27 cellular contexts compared by ENCODE assay signal in genomic region chr1:90155721-90156487, GRCh38.
A peak's percentile ranks its signal among the peaks of the same experiment; 100 is the strongest.
DNase-seq lines count a peak whose midpoint lies in the region; ATAC-seq and TF ChIP-seq lines count a peak whose summit lies in the region.
"Had no signal": no experiment of that assay in that cellular context is flagged by ENCODE, and none has a peak within 500 bp of the region (broad histone marks: within the 10 kb centered on the region; RNA-seq: fewer than 3 reads in every experiment).

No MANE protein-coding gene starts in this region.

- no peaks in the 10 kb centered on the region for H3K4me1 Mint-ChIP-seq in MCF 10A (ENCODE audit: insufficient read depth, unreplicated experiment)
- H3K4me1 Mint-ChIP-seq: immature natural killer cell, neural crest cell, T-cell had no signal

- H3K4me3 Mint-ChIP-seq in MCF 10A (ENCODE audit: unreplicated experiment) = no peak overlapping the region
- H3K4me3 Mint-ChIP-seq: activated naive CD8-positive, alpha-beta T cell; activated T-cell treated with anti-CD3 and anti-CD28 coated beads, Interleukin-2, amount 50 U/mL, for 24 hours; immature natural killer cell; neural crest cell; T-cell had no signal

- no peaks in the 10 kb centered on the region for H3K36me3 ChIP-seq in breast epithelium
- H3K36me3 ChIP-seq in RWPE2 (ENCODE audit: low read depth) = no peaks in the 10 kb centered on the region
- H3K36me3 ChIP-seq: ovary, upper lobe of left lung had no signal

- H3K27me3 ChIP-seq in breast epithelium (no peaks in the 10 kb centered on the region), RWPE2 (ENCODE audit: insufficient read depth, poor library complexity, severe bottlenecking) (no peaks in the 10 kb centered on the region)
- H3K27me3 ChIP-seq: ovary, upper lobe of left lung had no signal

- CTCF ChIA-PET in MCF 10A (lab: Yijun Ruan, JAX) = interaction anchor here (1.5 kb wide), 1 partner anchor 22 kb away, joined by 4 read pairs; no protein-coding TSS in a partner anchor

- DNase-seq in MCF 10A (ENCODE audit: unreplicated experiment) (peak; percentile 14), breast epithelium (ENCODE audit: low spot score in 2 of 2) (no peak), RWPE2 (ENCODE audit: low spot score) (no peak), NCI-H2029 treated with DMSO at 0.1 percent for 48 hours (lab: John Stamatoyannopoulos, UW) (no peak), COR-L47 (lab: John Stamatoyannopoulos, UW) (no peak), NCI-H774 (lab: John Stamatoyannopoulos, UW) (no peak)
- DNase-seq: activated CD4-positive, CD25-positive, alpha-beta regulatory T cell; activated effector memory CD4-positive, alpha-beta T cell treated with anti-CD3 and anti-CD28 coated beads, Interleukin-2, amount 50 U/mL, for 16 hours; activated T-cell treated with anti-CD3 and anti-CD28 coated beads, Interleukin-2, amount 50 U/mL, for 24 hours; DMS79 treated with DMSO at 0.1 percent for 48 hours; GDM1; hypothalamus; immature natural killer cell; mesenchymal stem cell; NCI-H1694; NCI-H2171; ovary; stimulated activated naive CD4-positive, alpha-beta T cell; T-cell; upper lobe of left lung had no signal

- no peaks in the 10 kb centered on the region for H3K9me3 Mint-ChIP-seq in MCF 10A (ENCODE audit: unreplicated experiment)
- H3K9me3 Mint-ChIP-seq: activated T-cell treated with anti-CD3 and anti-CD28 coated beads, Interleukin-2, amount 50 U/mL, for 24 hours had no signal

- no peak for TF ChIP-seq POLR2A in breast epithelium (IDR thresholded peaks at IDR 0.05)

- POLR2A ChIA-PET in MCF 10A (lab: Yijun Ruan, JAX) = no interaction called here

- no peak overlapping the region for H3K4me3 ChIP-seq in breast epithelium
- no peak overlapping the region for H3K4me3 ChIP-seq in RWPE2 (ENCODE audit: severe bottlenecking)
- H3K4me3 ChIP-seq: ovary, upper lobe of left lung had no signal

- ATAC-seq in HG02885 (IDR thresholded peaks at IDR 0.05; ENCODE audit: poor library complexity, unreplicated experiment) (peak; percentile 64), RWPE2 (ENCODE audit: low read depth) (peak; percentile 17; the same call in 1 of the 3 replicates), HG03095 (IDR thresholded peaks at IDR 0.05; ENCODE audit: unreplicated experiment) (no peak)
- ATAC-seq: HepG2, T-cell had no signal

- H3K9me3 ChIP-seq in breast epithelium (peaks cover 7 to 10% of the 10 kb centered on the region in 2 donors), RWPE2 (ENCODE audit: severe bottlenecking) (no peaks in the 10 kb centered on the region)
- H3K9me3 ChIP-seq: ovary, upper lobe of left lung had no signal

- H3K27ac Mint-ChIP-seq in MCF 10A (ENCODE audit: low read depth, unreplicated experiment) = no peak overlapping the region
- H3K27ac Mint-ChIP-seq: activated naive CD8-positive, alpha-beta T cell; activated T-cell treated with anti-CD3 and anti-CD28 coated beads, Interleukin-2, amount 50 U/mL, for 24 hours; immature natural killer cell; T-cell had no signal

- H3K27me3 Mint-ChIP-seq in MCF 10A (ENCODE audit: insufficient read depth, unreplicated experiment) = no peaks in the 10 kb centered on the region

- H3K27ac ChIP-seq in breast epithelium (no peak overlapping the region), RWPE2 (ENCODE audit: poor library complexity, severe bottlenecking) (no peak overlapping the region)
- H3K27ac ChIP-seq: C4-2B, ovary, RWPE1, upper lobe of left lung had no signal

- no TSS peak for BruUV-seq in MCF 10A (replicated peaks; lab: Mats Ljungman, UMichigan)

- TF ChIP-seq CTCF in MCF 10A (IDR thresholded peaks at IDR 0.05; ENCODE audit: unreplicated experiment) (no peak), breast epithelium (IDR thresholded peaks at IDR 0.05) (no peak), RWPE2 (IDR thresholded peaks at IDR 0.05; ENCODE audit: poor library complexity, severe bottlenecking) (no peak)

- H3K36me3 Mint-ChIP-seq in MCF 10A (ENCODE audit: insufficient read depth, unreplicated experiment) = no peaks in the 10 kb centered on the region
- H3K36me3 Mint-ChIP-seq: activated naive CD8-positive, alpha-beta T cell; immature natural killer cell; T-cell had no signal

- H3K4me1 ChIP-seq in breast epithelium = no peaks in the 10 kb centered on the region
- H3K4me1 ChIP-seq in RWPE2 (ENCODE audit: insufficient read depth, poor library complexity, severe bottlenecking) = no peaks in the 10 kb centered on the region
- H3K4me1 ChIP-seq: upper lobe of left lung had no signal

- intact Hi-C loops in MCF 10A (cut with micrococcal nuclease) (no loop called here), breast epithelium (cut with DNase I; ENCODE audit: low total_unique reads) (no loop called here)
